Comparison of ENCODE assay signal across 25 cellular contexts in genomic region chr7:29649876-29650275, GRCh38.
"Had no signal": no experiment of that assay in that cellular context is flagged by ENCODE, and none has a peak within 500 bp of the region (broad histone marks: within the 10 kb centered on the region; RNA-seq: fewer than 3 reads in every experiment).

No MANE protein-coding gene starts in this region.

- H3K4me3 ChIP-seq: colonic mucosa, coronary artery, dorsolateral prefrontal cortex, esophagus muscularis mucosa, esophagus squamous epithelium, gastrocnemius medialis, gastroesophageal sphincter, heart left ventricle, heart right ventricle had no signal

- H3K27me3 Mint-ChIP-seq: dendritic cell treated with granulocyte-macrophage colony-stimulating factor and Interleukin-4, amounts not matched to agents 40 ng/mL and 50 ng/mL, for 4 days had no signal

- DNase-seq: colonic mucosa; cortex of kidney; dermis blood vessel endothelial cell; dorsolateral prefrontal cortex; effector CD4-positive, alpha-beta T cell; effector CD8-positive, alpha-beta T cell; effector memory CD4-positive, alpha-beta T cell; effector memory CD8-positive, alpha-beta T cell; endodermal cell; erythroblast; esophagus squamous epithelium; foreskin fibroblast; foreskin keratinocyte; foreskin melanocyte; gastrocnemius medialis; glutamatergic neuron; head of caudate nucleus; heart left ventricle; heart right ventricle had no signal

- H3K4me3 Mint-ChIP-seq: dendritic cell treated with granulocyte-macrophage colony-stimulating factor and Interleukin-4, amounts not matched to agents 40 ng/mL and 50 ng/mL, for 4 days; effector memory CD8-positive, alpha-beta T cell; endodermal cell had no signal

- H3K27me3 ChIP-seq: colonic mucosa, dorsolateral prefrontal cortex, esophagus muscularis mucosa, esophagus squamous epithelium, foreskin keratinocyte, gastrocnemius medialis, gastroesophageal sphincter, heart left ventricle, heart right ventricle had no signal

- ATAC-seq: effector memory CD8-positive, alpha-beta T cell; esophagus mucosa; foreskin keratinocyte; gastrocnemius medialis; gastroesophageal sphincter had no signal

- H3K9me3 Mint-ChIP-seq: dendritic cell treated with granulocyte-macrophage colony-stimulating factor and Interleukin-4, amounts not matched to agents 40 ng/mL and 50 ng/mL, for 4 days; effector memory CD8-positive, alpha-beta T cell; endodermal cell had no signal

- H3K27ac ChIP-seq: colonic mucosa, coronary artery, dorsolateral prefrontal cortex, epithelial cell of prostate, esophagus muscularis mucosa, esophagus squamous epithelium, foreskin keratinocyte, gastrocnemius medialis, gastroesophageal sphincter, heart left ventricle, heart right ventricle had no signal

- H3K4me1 ChIP-seq: colonic mucosa, esophagus squamous epithelium, foreskin keratinocyte, gastroesophageal sphincter had no signal

- H3K36me3 ChIP-seq: colonic mucosa, gastrocnemius medialis, heart left ventricle had no signal

- H3K27ac Mint-ChIP-seq: dendritic cell treated with granulocyte-macrophage colony-stimulating factor and Interleukin-4, amounts not matched to agents 40 ng/mL and 50 ng/mL, for 4 days; effector memory CD8-positive, alpha-beta T cell; endodermal cell had no signal

- H3K9me3 ChIP-seq: colonic mucosa, esophagus muscularis mucosa, esophagus squamous epithelium, gastrocnemius medialis, gastroesophageal sphincter, heart left ventricle, heart right ventricle had no signal
